In genomic region chr16:51401673-51402072, GRCh38 we compare ENCODE assay signal across 27 cellular contexts.
DNase-seq lines count a peak whose midpoint lies in the region; ATAC-seq, FAIRE-seq and TF ChIP-seq lines count a peak whose summit lies in the region.
"Had no signal": no experiment of that assay in that cellular context is flagged by ENCODE, and none has a peak within 500 bp of the region (broad histone marks: within the 10 kb centered on the region; RNA-seq: fewer than 3 reads in every experiment).

No MANE protein-coding gene starts in this region.

- TF ChIP-seq CTCF in A549 (IDR thresholded peaks at IDR 0.05), result no peak
- TF ChIP-seq CTCF in endodermal cell (conservative IDR thresholded peaks at IDR 0.05), result no peak
- no peak for TF ChIP-seq CTCF in liver (IDR thresholded peaks at IDR 0.05; ENCODE audit: low read depth, low read length, missing input control)
- TF ChIP-seq CTCF in pancreas (IDR thresholded peaks at IDR 0.05), result no peak
- TF ChIP-seq CTCF in suprapubic skin (IDR thresholded peaks at IDR 0.05), result no peak

- no peak overlapping the region for H3K9ac ChIP-seq in endodermal cell (ENCODE audit: extremely low read depth, low read length, poor library complexity, severe bottlenecking)
- H3K9ac ChIP-seq in liver (ENCODE audit: low read depth in 1 of 2, low read length in 2 of 2), result no peak overlapping the region
- H3K9ac ChIP-seq: BLaER1 treated with 17β-estradiol and CSF1 and Interleukin-3, amounts not matched to agents 10 nM and 100 nM had no signal

- 72% methylated on average over 2 of the region's 2 CpGs for WGBS in A549 (ENCODE audit: missing lambda C conversion rate)
- 95 to 100% methylated on average over 1 to 2 of the region's 2 CpGs for WGBS in endodermal cell (ENCODE audit: insufficient coverage in 1 of 2, insufficient read length in 1 of 2), 2 experiments
- 79% methylated on average over 2 of the region's 2 CpGs for WGBS in liver
- WGBS in pancreas, 2 donors, result 92 to 94% methylated on average over 2 of the region's 2 CpGs
- WGBS in suprapubic skin, result 91% methylated on average over 2 of the region's 2 CpGs

- H3K4me2 ChIP-seq in A549, result no peak overlapping the region; the same call in 2 of the 3 replicates
- H3K4me2 ChIP-seq: BLaER1 treated with 17β-estradiol and CSF1 and Interleukin-3, amounts not matched to agents 10 nM and 100 nM had no signal

- H3K27me3 ChIP-seq in endodermal cell (ENCODE audit: control insufficient read depth, insufficient read depth, low read length, poor library complexity, severe bottlenecking), result no peaks in the 10 kb centered on the region
- H3K27me3 ChIP-seq in liver (ENCODE audit: control insufficient read depth in 4 of 4, insufficient read depth in 4 of 4, low read length in 3 of 4), result no peaks in the 10 kb centered on the region
- H3K27me3 ChIP-seq in pancreas, result no peaks in the 10 kb centered on the region
- no peaks in the 10 kb centered on the region for H3K27me3 ChIP-seq in suprapubic skin
- H3K27me3 ChIP-seq: BE2C; BLaER1 treated with 17β-estradiol and CSF1 and Interleukin-3, amounts not matched to agents 10 nM and 100 nM had no signal

- H3K4me3 Mint-ChIP-seq in endodermal cell, result no peak overlapping the region
- H3K4me3 Mint-ChIP-seq in stimulated activated naive B cell treated with anti-CD40 and anti-IgM and Interleukin-4, amounts not matched to agents 10 μg/mL and 1 μg/mL and 100 μg/mL, for 72 hours, result no peak overlapping the region
- H3K4me3 Mint-ChIP-seq: CD14-positive monocyte; CD4-positive, alpha-beta T cell; CD8-positive, alpha-beta memory T cell had no signal

- TF ChIP-seq EP300 in A549 (IDR thresholded peaks at IDR 0.05) (no peak), suprapubic skin (IDR thresholded peaks at IDR 0.05) (no peak)

- no peaks in the 10 kb centered on the region for H3K27me3 Mint-ChIP-seq in endodermal cell (ENCODE audit: insufficient read depth)
- no peaks in the 10 kb centered on the region for H3K27me3 Mint-ChIP-seq in stimulated activated naive B cell treated with anti-CD40 and anti-IgM and Interleukin-4, amounts not matched to agents 10 μg/mL and 1 μg/mL and 100 μg/mL, for 72 hours
- H3K27me3 Mint-ChIP-seq: CD4-positive, alpha-beta T cell; CD8-positive, alpha-beta memory T cell had no signal

- peaks cover 2% of the 10 kb centered on the region for H3K4me1 Mint-ChIP-seq in endodermal cell
- H3K4me1 Mint-ChIP-seq in stimulated activated naive B cell treated with anti-CD40 and anti-IgM and Interleukin-4, amounts not matched to agents 10 μg/mL and 1 μg/mL and 100 μg/mL, for 72 hours, result no peaks in the 10 kb centered on the region
- H3K4me1 Mint-ChIP-seq: CD14-positive monocyte; CD8-positive, alpha-beta memory T cell had no signal

- H3K27ac Mint-ChIP-seq in endodermal cell, result no peak overlapping the region
- H3K27ac Mint-ChIP-seq in stimulated activated naive B cell treated with anti-CD40 and anti-IgM and Interleukin-4, amounts not matched to agents 10 μg/mL and 1 μg/mL and 100 μg/mL, for 72 hours, result no peak overlapping the region
- H3K27ac Mint-ChIP-seq: CD14-positive monocyte; CD4-positive, alpha-beta T cell; CD8-positive, alpha-beta memory T cell had no signal

- peak overlapping the region; percentile 44 to 80; a peak in 3 of 6 replicates for H3K27ac ChIP-seq in A549
- no peak overlapping the region for H3K27ac ChIP-seq in endodermal cell (ENCODE audit: low read depth, low read length)
- H3K27ac ChIP-seq in liver (ENCODE audit: low read depth in 1 of 2, low read length in 2 of 2), result peak overlapping the region; percentile 82 to 88
- H3K27ac ChIP-seq in pancreas, result peak overlapping the region; percentile 23 to 78 (median 71)
- H3K27ac ChIP-seq in suprapubic skin, result no peak overlapping the region
- H3K27ac ChIP-seq: 22Rv1; BLaER1 treated with 17β-estradiol and CSF1 and Interleukin-3, amounts not matched to agents 10 nM and 100 nM had no signal

- H3K9me3 ChIP-seq in A549, result no peaks in the 10 kb centered on the region
- peaks cover 19% of the 10 kb centered on the region for H3K9me3 ChIP-seq in endodermal cell (ENCODE audit: control insufficient read depth, low read length)
- H3K9me3 ChIP-seq in liver (ENCODE audit: control insufficient read depth in 4 of 4, low read length in 3 of 4), result peaks cover 0 to 7% (median 0%) of the 10 kb centered on the region in 4 donors
- no peaks in the 10 kb centered on the region for H3K9me3 ChIP-seq in pancreas
- no peaks in the 10 kb centered on the region for H3K9me3 ChIP-seq in suprapubic skin
- H3K9me3 ChIP-seq: BE2C, HAP-1 had no signal

- intact Hi-C loops in pancreas (cut with DNase I), result no loop called here

- no peak for ATAC-seq in A549
- ATAC-seq in pancreas, result no peak
- no peak for ATAC-seq in stimulated activated naive B cell treated with anti-CD40 and anti-IgM and Interleukin-4, amounts not matched to agents 10 μg/mL and 1 μg/mL and 100 μg/mL, for 72 hours (replicated peaks)
- no peak for ATAC-seq in HG03025 (IDR thresholded peaks at IDR 0.05; ENCODE audit: low FRiP score, unreplicated experiment)
- no peak for ATAC-seq in HG03095 (IDR thresholded peaks at IDR 0.05; ENCODE audit: unreplicated experiment)

- DNase-seq in A549 (ENCODE audit: low read depth in 1 of 2, low spot score in 1 of 2), result no peak
- DNase-seq in endodermal cell, result no peak
- no peak for DNase-seq in pancreas
- DNase-seq in stimulated activated naive B cell treated with anti-CD40 and anti-IgM and Interleukin-4, amounts not matched to agents 10 μg/mL and 1 μg/mL and 100 μg/mL, for 72 hours, result no peak
- no peak for DNase-seq in suprapubic skin (ENCODE audit: low spot score in 2 of 2)
- DNase-seq: ACHN; AML-193; BE2C; CD4-positive, alpha-beta T cell; CD8-positive, alpha-beta memory T cell; DMS 273 treated with DMSO at 0.1 percent for 48 hours; DMS79; EL; GDM1; GOT3 had no signal

- POLR2A ChIA-PET in A549 (lab: Yijun Ruan, JAX), result no interaction called here

- H3K4me3 ChIP-seq in A549 (no peak overlapping the region), endodermal cell (ENCODE audit: low read length) (peak overlapping the region; percentile 43), liver (ENCODE audit: low read depth in 1 of 3, low read length in 3 of 3) (no peak overlapping the region), pancreas (no peak overlapping the region), suprapubic skin (no peak overlapping the region)
- H3K4me3 ChIP-seq: BLaER1 treated with 17β-estradiol and CSF1 and Interleukin-3, amounts not matched to agents 10 nM and 100 nM; HAP-1 had no signal

- CTCF ChIA-PET in A549 (lab: Yijun Ruan, JAX), result no interaction called here

- H3K9me3 Mint-ChIP-seq in endodermal cell, result peaks cover 21% of the 10 kb centered on the region
- H3K9me3 Mint-ChIP-seq in stimulated activated naive B cell treated with anti-CD40 and anti-IgM and Interleukin-4, amounts not matched to agents 10 μg/mL and 1 μg/mL and 100 μg/mL, for 72 hours, result peaks cover 2 to 3% of the 10 kb centered on the region in 2 donors

- no peak for TF ChIP-seq RAD21 in A549 (conservative IDR thresholded peaks at IDR 0.05 in 1 of 2, IDR thresholded peaks at IDR 0.05 in 1 of 2)
- peak in 1 of 2 donors; percentile 5 for TF ChIP-seq RAD21 in liver (IDR thresholded peaks at IDR 0.05)

- no peaks in the 10 kb centered on the region for H3K36me3 ChIP-seq in endodermal cell (ENCODE audit: control insufficient read depth, insufficient read depth, low read length)
- H3K36me3 ChIP-seq in liver (ENCODE audit: control insufficient read depth in 4 of 4, insufficient read depth in 3 of 4, low read depth in 1 of 4, low read length in 3 of 4), result no peaks in the 10 kb centered on the region
- H3K36me3 ChIP-seq in pancreas, result no peaks in the 10 kb centered on the region
- no peaks in the 10 kb centered on the region for H3K36me3 ChIP-seq in suprapubic skin
- H3K36me3 ChIP-seq: BE2C; BLaER1 treated with 17β-estradiol and CSF1 and Interleukin-3, amounts not matched to agents 10 nM and 100 nM; HAP-1 had no signal

- H3K4me1 ChIP-seq in A549 (peaks cover 22% of the 10 kb centered on the region; the same call in 2 of the 3 replicates), endodermal cell (ENCODE audit: control insufficient read depth, insufficient read depth, low read length) (no peaks in the 10 kb centered on the region), liver (ENCODE audit: control insufficient read depth in 4 of 4, insufficient read depth in 4 of 4, low read length in 3 of 4) (peaks cover 15 to 47% (median 28%) of the 10 kb centered on the region in 4 donors), pancreas (peaks cover 12 to 30% (median 14%) of the 10 kb centered on the region in 3 donors), suprapubic skin (no peaks in the 10 kb centered on the region)
- H3K4me1 ChIP-seq: BE2C; BLaER1 treated with 17β-estradiol and CSF1 and Interleukin-3, amounts not matched to agents 10 nM and 100 nM; HAP-1 had no signal

- FAIRE-seq in A549 (lab: Jason Lieb, UNC) (no peak), pancreas (lab: Jason Lieb, UNC) (no peak)
- FAIRE-seq: A204.1, D721Med, GM12891, GM18507, H54 had no signal

- TF ChIP-seq POLR2A in A549 (IDR thresholded peaks at IDR 0.05; ENCODE audit: low read length) (no peak), suprapubic skin (IDR thresholded peaks at IDR 0.05) (no peak)

- peaks cover 5% of the 10 kb centered on the region for H3K36me3 Mint-ChIP-seq in endodermal cell (ENCODE audit: low read depth)
- H3K36me3 Mint-ChIP-seq in stimulated activated naive B cell treated with anti-CD40 and anti-IgM and Interleukin-4, amounts not matched to agents 10 μg/mL and 1 μg/mL and 100 μg/mL, for 72 hours, result no peaks in the 10 kb centered on the region
- H3K36me3 Mint-ChIP-seq: CD14-positive monocyte; CD8-positive, alpha-beta memory T cell had no signal

TF ChIP-seq in A549, 52 proteins besides CTCF, POLR2A, EP300 and RAD21 (continues in another document):
- TF ChIP-seq ESRRA (IDR thresholded peaks at IDR 0.05; ENCODE audit: borderline replicate concordance, low read length) (no peak), ZFP36 (IDR thresholded peaks at IDR 0.05; ENCODE audit: borderline replicate concordance, partially characterized antibody) (no peak), BHLHE40 (IDR thresholded peaks at IDR 0.05; ENCODE audit: low read depth, low read length) (no peak), ZC3H11A (IDR thresholded peaks at IDR 0.05) (no peak), EHF (CRISPR knock-in tag; IDR thresholded peaks at IDR 0.05) (no peak), HOXA7 (CRISPR knock-in tag; IDR thresholded peaks at IDR 0.05) (no peak), SREBF2 (IDR thresholded peaks at IDR 0.05) (no peak)

TF ChIP-seq in liver, 16 proteins besides CTCF, POLR2A, EP300 and RAD21:
- TF ChIP-seq RXRA (IDR thresholded peaks at IDR 0.05) (peak; percentile 50), FOXA1 (IDR thresholded peaks at IDR 0.05) (no peak), HNF4A (conservative IDR thresholded peaks at IDR 0.05) (peak; percentile 89 to 93), HNF4G (IDR thresholded peaks at IDR 0.05) (peak; percentile 44), YY1 (IDR thresholded peaks at IDR 0.05) (no peak)

Comparison
In these comparisons a context has a peak if more than half of its experiments do, and no peak if none do; other contexts are left out.
1. H3K27ac ChIP-seq: peak in A549 (2 of 2), liver (2 of 2) and pancreas (4 of 4); none in endodermal cell (single experiment) and suprapubic skin (single experiment).